Comparison of ENCODE assay signal across 8 cellular contexts in genomic region chr19:18419195-18419698, GRCh38. TPM values are rescaled to one million over a fixed set of nuclear protein-coding genes. Genes with fewer than 3 reads are reported as not detected.
DNase-seq lines count a peak whose midpoint lies in the region; ATAC-seq, FAIRE-seq and TF ChIP-seq lines count a peak whose summit lies in the region.

SSBP4 (plus strand) TSS chr19:18419398; CDS start chr19:18419649, 251 bp downstream.

- peak in 1 of 2 experiments; percentile 37; a peak in 2 of 4 replicates for TF ChIP-seq RAD21 in H1 (IDR thresholded peaks at IDR 0.05 in 1 of 2, conservative IDR thresholded peaks at IDR 0.05 in 1 of 2; ENCODE audit: low read depth in 2 of 2, low read length in 2 of 2)

- peak within 1 kb of the TSS; percentile 66; the same call in 1 of the 2 replicates for H2BK20ac ChIP-seq in H1 (ENCODE audit: low read length)

- H3K79me2 ChIP-seq in H1 (ENCODE audit: control insufficient read depth in 1 of 2, insufficient read depth in 2 of 2, low read length in 2 of 2), result peaks cover 0 to 4% of the 10 kb centered on the region in 2 experiments; a peak in 1 of 4 replicates

- H3K4ac ChIP-seq in H1 (replicated peaks; ENCODE audit: insufficient read length, low read depth, low read length), result peak within 1 kb of the TSS; percentile 59

- H3K4me2 ChIP-seq in H1 (ENCODE audit: insufficient read depth in 1 of 2, low read depth in 2 of 2, low read length in 2 of 2), result peak within 1 kb of the TSS; percentile 72 to 88

- H3K23me2 ChIP-seq in H1 (ENCODE audit: low read depth, low read length), result peaks cover 19% of the 10 kb centered on the region; the same call in 1 of the 2 replicates

- H3K14ac ChIP-seq in H1 (ENCODE audit: insufficient read length), result no peak within 1 kb of the TSS

- FAIRE-seq in H1 (lab: Jason Lieb, UNC), result no peak

- H3K4me3 ChIP-seq in H1 (ENCODE audit: extremely low read depth in 1 of 4, insufficient read depth in 2 of 4, low read depth in 3 of 4, low read length in 4 of 4), result peak within 1 kb of the TSS; percentile 33 to 63 (median 46)

- peak within 1 kb of the TSS; percentile 75; the same call in 1 of the 2 replicates for H2BK5ac ChIP-seq in H1 (ENCODE audit: low read depth, low read length)

- H3K56ac ChIP-seq in H1 (replicated peaks; ENCODE audit: insufficient read length, low read depth, low read length), result peak within 1 kb of the TSS; percentile 16

- H2BK15ac ChIP-seq in H1 (ENCODE audit: low read length), result peak within 1 kb of the TSS; percentile 99

- 0% methylated on average over 7 of the region's 80 CpGs; no CpG with 5 or more reads in 1 of the 2 experiments for WGBS in H1 (ENCODE audit: extremely low coverage in 1 of 2, insufficient coverage in 1 of 2, insufficient read length in 1 of 2, insufficient replicate concordance in 2 of 2, low coverage in 1 of 2, low lambda C conversion rate in 2 of 2, missing lambda C conversion rate in 1 of 2), 2 experiments

- H3K27ac ChIP-seq in H1 (ENCODE audit: low read depth, low read length), result no peak within 1 kb of the TSS

- peak within 1 kb of the TSS; percentile 99 for H4K91ac ChIP-seq in H1 (replicated peaks; ENCODE audit: insufficient read length, low read length)

- H3K9ac ChIP-seq in H1 (replicated peaks in 1 of 4; ENCODE audit: extremely low read depth in 1 of 4, low read depth in 3 of 4, low read length in 3 of 4), result peak within 1 kb of the TSS in 1 of 4 experiments; percentile 13; a peak in 2 of 7 replicates

- H2BK120ac ChIP-seq in H1 (replicated peaks; ENCODE audit: low read depth, low read length), result peak within 1 kb of the TSS; percentile 69

- H2AFZ ChIP-seq in H1 (ENCODE audit: low read length), result no peak within 1 kb of the TSS

- peaks cover 4 to 7% of the 10 kb centered on the region in 2 experiments for H4K20me1 ChIP-seq in H1 (replicated peaks in 1 of 2; ENCODE audit: control insufficient read depth in 1 of 2, insufficient read depth in 2 of 2, low read length in 2 of 2)

- TF ChIP-seq POLR2A in H1 (IDR thresholded peaks at IDR 0.05; ENCODE audit: control extremely low read depth in 1 of 2, low read depth in 2 of 2, low read length in 2 of 2), result no peak

- TF ChIP-seq CTCF in H1 (IDR thresholded peaks at IDR 0.05; ENCODE audit: control extremely low read depth in 1 of 3, insufficient read depth in 1 of 3, low read depth in 1 of 3, low read length in 3 of 3), result peak; percentile 32 to 80 (median 39)

- POLR2A ChIA-PET in H1 (lab: Charles Lee; ENCODE audit: partially characterized antibody), result interaction anchor here (0.8 to 6.8 kb wide), 13 partner anchors 9 to 138 kb away, joined by 3 to 72 read pairs (median 4); partner anchors contain the start of genes JUND and PGPEP1

- DNase-seq in DMS153 (lab: John Stamatoyannopoulos, UW) (peak; percentile 43), DMS153 treated with DMSO at 0.1 percent for 48 hours (lab: John Stamatoyannopoulos, UW; ENCODE audit: unreplicated experiment) (no peak), NCI-H82 treated with DMSO at 0.1 percent for 48 hours (lab: John Stamatoyannopoulos, UW; ENCODE audit: unreplicated experiment) (peak; percentile 69), H1 (ENCODE audit: low read depth in 1 of 2, low spot score in 2 of 2) (peak in 1 of 2 experiments; percentile 87), medulla oblongata (ENCODE audit: extremely low spot score) (peak; percentile 78)
- peak; percentile 88 for DNase-seq in activated CD8-positive, alpha-beta memory T cell treated with anti-CD3 and anti-CD28 coated beads for 24 hours
- DNase-seq in stimulated activated CD8-positive, alpha-beta memory T cell treated with anti-CD3 and anti-CD28 coated beads, Interleukin-2, amount 100 ng/mL, for 48 hours (ENCODE audit: low read depth in 2 of 2), result peak; percentile 58 to 65

- H3K79me1 ChIP-seq in H1 (ENCODE audit: low read depth, low read length), result no peaks in the 10 kb centered on the region

- peak within 1 kb of the TSS; percentile 89; the same call in 1 of the 2 replicates for H2AK5ac ChIP-seq in H1 (ENCODE audit: low read depth, low read length)

- peak within 1 kb of the TSS; percentile 45; the same call in 1 of the 2 replicates for H4K8ac ChIP-seq in H1 (ENCODE audit: extremely low read depth, insufficient read depth, low read length)

- H3K9me3 ChIP-seq in H1 (ENCODE audit: insufficient read depth in 2 of 2, low read depth in 1 of 2, low read length in 1 of 2), result no peaks in the 10 kb centered on the region

- ATAC-seq in HG03342 (IDR thresholded peaks at IDR 0.05; ENCODE audit: unreplicated experiment), result peak; percentile 32

- peak within 1 kb of the TSS; percentile 99; the same call in 1 of the 2 replicates for H2BK12ac ChIP-seq in H1 (ENCODE audit: low read depth, low read length)

- peak within 1 kb of the TSS; percentile 71 for H3K18ac ChIP-seq in H1 (ENCODE audit: extremely low read depth, low read length)

- H3K27me3 ChIP-seq in H1 (replicated peaks in 1 of 4; ENCODE audit: control insufficient read depth in 3 of 4, extremely low read depth in 1 of 4, insufficient read depth in 3 of 4, low read length in 3 of 4), result peaks cover 5 to 29% (median 23%) of the 10 kb centered on the region in 4 experiments

- H3K23ac ChIP-seq in H1 (ENCODE audit: insufficient read length), result no peak within 1 kb of the TSS

- TF ChIP-seq EP300 in H1 (IDR thresholded peaks at IDR 0.05; ENCODE audit: borderline replicate concordance in 1 of 2, low read depth in 2 of 2, low read length in 2 of 2), result peak; percentile 62 to 98; a peak in 2 of 3 replicates

- peaks cover 0 to 39% (median 25%) of the 10 kb centered on the region in 4 experiments; a peak in 6 of 7 replicates for H3K4me1 ChIP-seq in H1 (replicated peaks in 1 of 4; ENCODE audit: control insufficient read depth in 3 of 4, insufficient read depth in 4 of 4, low read length in 3 of 4)

- H3K36me3 ChIP-seq in H1 (ENCODE audit: control insufficient read depth in 2 of 4, insufficient read depth in 4 of 4, low read length in 3 of 4), result no peaks in the 10 kb centered on the region

- CTCF ChIA-PET in H1 (lab: Charles Lee; ENCODE audit: partially characterized antibody), result interaction anchor here (1.0 to 11.0 kb wide), 17 partner anchors 9 to 165 kb away, joined by 3 to 177 read pairs (median 4); partner anchors contain the start of gene GDF15

- no peak within 1 kb of the TSS for H4K5ac ChIP-seq in H1 (ENCODE audit: insufficient read length, low read depth, low read length)

TF ChIP-seq in H1, 55 proteins besides CTCF, POLR2A, EP300 and RAD21 (continues in another document):
- TF ChIP-seq TAF1 (IDR thresholded peaks at IDR 0.05; ENCODE audit: low read depth, low read length), result 0 out of 2 replicates have a peak, but pooled peaks have one; percentile 19
- no peak for TF ChIP-seq ATF2 (IDR thresholded peaks at IDR 0.05; ENCODE audit: low read length)
- TF ChIP-seq POLR2AphosphoS5 (IDR thresholded peaks at IDR 0.05; ENCODE audit: low read depth, low read length), result no peak
- no peak for TF ChIP-seq CBX8 (IDR thresholded peaks at IDR 0.05; ENCODE audit: borderline replicate concordance, low read depth, low read length)
- TF ChIP-seq ZNF274 (IDR thresholded peaks at IDR 0.05; ENCODE audit: borderline replicate concordance, extremely low read depth, low read length), result no peak
- no peak for TF ChIP-seq BACH1 (IDR thresholded peaks at IDR 0.05; ENCODE audit: low read length)
- no peak for TF ChIP-seq JUN (IDR thresholded peaks at IDR 0.05; ENCODE audit: low read depth, low read length)
- peak; percentile 85 for TF ChIP-seq MAX (IDR thresholded peaks at IDR 0.05)
- TF ChIP-seq CEBPB (IDR thresholded peaks at IDR 0.05; ENCODE audit: low read depth, low read length), result no peak
- TF ChIP-seq JUND (IDR thresholded peaks at IDR 0.05; ENCODE audit: low read length), result peak; percentile 66; the same call in 1 of the 2 replicates
- no peak; the same call in 1 of the 2 replicates for TF ChIP-seq KDM1A (IDR thresholded peaks at IDR 0.05; ENCODE audit: borderline replicate concordance, low read length)
- no peak for TF ChIP-seq SP2 (IDR thresholded peaks at IDR 0.05; ENCODE audit: low read length)
- peak; percentile 39; the same call in 1 of the 2 replicates for TF ChIP-seq EGR1 (IDR thresholded peaks at IDR 0.05; ENCODE audit: borderline replicate concordance, low read depth, low read length)
- no peak for TF ChIP-seq RNF2 (IDR thresholded peaks at IDR 0.05; ENCODE audit: borderline replicate concordance, low read depth, low read length, missing control alignments, poor library complexity, severe bottlenecking)
- no peak for TF ChIP-seq KDM5A (IDR thresholded peaks at IDR 0.05; ENCODE audit: low read length)
- peak; percentile 50; the same call in 1 of the 2 replicates for TF ChIP-seq E2F6 (IDR thresholded peaks at IDR 0.05)

RNA-seq across cellular contexts. Expression of gene SSBP4, which starts in this region (rescaled TPM):
- total RNA-seq in H1 (2021; fragmentation: NEBNext Ultra II Directional; extraction: Animal tissue kit (Norgen Biotek cat#: 25700)), result 26.4 and 30.5 TPM in 2 replicates
- 33.7 and 51.3 TPM in 2 replicates for polyA plus RNA-seq in H1 (2011; rRNA removed)
- 28.5 TPM for polyA plus RNA-seq in H1 (2011; cell fraction: cytosol; rRNA removed)
- polyA plus RNA-seq in H1 (2011; cell fraction: nucleus; rRNA removed), result 60.9 TPM
- polyA plus RNA-seq in H1 (2012, experiment 1 of 2), result 11.5 to 29.1 TPM (median 22.0 TPM) in 4 replicates
- polyA plus RNA-seq in H1 (2012, experiment 2 of 2), result 26.6 TPM
- 40.7 TPM for polyA plus RNA-seq in H1 (2013, experiment 1 of 2)
- 42.3 TPM for polyA plus RNA-seq in H1 (2013, experiment 2 of 2)
- 1.9 and 3.2 TPM in 2 replicates for polyA minus RNA-seq in H1 (2011; rRNA and poly(A)+ RNA removed)
- 25.3 TPM for polyA minus RNA-seq in H1 (2011; cell fraction: cytosol; rRNA and poly(A)+ RNA removed)
- polyA minus RNA-seq in H1 (2011; cell fraction: nucleus; rRNA and poly(A)+ RNA removed), result 21.7 TPM
